28 cellular contexts compared by ENCODE assay signal in the genomic region with DNA sequence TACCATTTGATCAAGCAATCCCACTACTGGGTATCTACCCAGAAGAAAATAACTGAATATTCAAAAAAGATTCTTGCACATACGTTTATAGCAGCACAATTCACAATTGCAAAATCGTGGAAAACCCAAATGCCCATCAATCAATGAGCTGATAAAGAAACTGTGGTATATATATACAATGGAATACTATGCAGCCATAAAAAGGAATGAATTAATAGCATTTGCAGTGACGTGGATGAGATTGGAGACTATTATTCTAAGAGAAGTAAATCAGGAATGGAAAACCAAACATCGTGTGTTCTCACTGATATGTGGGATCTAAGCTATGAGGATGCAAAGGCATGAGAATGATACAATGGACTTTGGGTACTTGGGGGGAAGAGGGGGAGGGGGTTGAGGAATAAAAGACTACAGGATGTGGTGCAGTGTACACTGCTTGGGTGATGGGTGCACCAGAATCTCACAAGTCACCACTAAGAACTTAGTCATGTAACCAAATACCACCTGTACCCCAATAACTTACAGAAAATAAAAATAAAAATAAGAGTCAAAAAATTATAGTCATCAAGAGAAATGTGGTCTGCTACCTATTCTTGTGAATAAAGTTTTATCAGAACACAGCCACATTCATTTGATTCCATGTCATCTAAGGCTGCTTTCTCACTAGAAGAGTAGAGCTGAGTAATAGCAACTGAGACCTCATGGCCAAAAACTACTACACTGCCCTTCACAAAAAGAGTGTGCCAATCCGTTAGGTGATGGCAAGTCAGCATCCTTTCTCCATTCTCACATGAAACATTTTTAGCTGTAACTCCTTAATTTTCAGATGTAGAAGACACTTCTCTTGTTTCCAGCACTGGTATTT.
"Had no signal": no experiment of that assay in that cellular context is flagged by ENCODE, and none has a peak within 500 bp of the region (broad histone marks: within the 10 kb centered on the region; RNA-seq: fewer than 3 reads in every experiment).

No MANE protein-coding gene starts in this region.

- H3K36me3 ChIP-seq: left lung, right atrium auricular region, thyroid gland, transverse colon, vagina had no signal

- H3K4me1 Mint-ChIP-seq: nephron had no signal

- H3K4me1 ChIP-seq: parathyroid adenoma, right atrium auricular region, testis, vagina had no signal

- H3K27me3 Mint-ChIP-seq: naive thymus-derived CD8-positive, alpha-beta T cell; progenitor cell of endocrine pancreas had no signal

- H3K9me3 ChIP-seq: lower lobe of right lung, right atrium auricular region, testis, thyroid gland, transverse colon, upper lobe of left lung, vagina had no signal

- H3K4me3 Mint-ChIP-seq: immature natural killer cell, nephron, neural crest cell had no signal

- H3K27ac Mint-ChIP-seq: immature natural killer cell, nephron, progenitor cell of endocrine pancreas had no signal

- H3K4me3 ChIP-seq: left lung, lower lobe of right lung, right atrium auricular region, skin epidermis, stomach, testis, thyroid gland, transverse colon, upper lobe of left lung, vagina had no signal

- H3K9me3 Mint-ChIP-seq: immature natural killer cell had no signal

- DNase-seq: hippocampal formation; immature natural killer cell; kidney; left colon; left lung; lower lobe of right lung; mammary epithelial cell; mesenchymal stem cell; naive thymus-derived CD8-positive, alpha-beta T cell; nucleus accumbens; stimulated activated CD4-positive, alpha-beta T cell treated with anti-CD3 and anti-CD28 coated beads, Interleukin-12 subunit alpha, Interleukin-12 subunit beta, amount 100 ng/mL, for 4 hours; stimulated activated CD4-positive, alpha-beta T cell treated with anti-CD3 and anti-CD28 coated beads, Interleukin-15, amount 100 ng/mL, for 24 hours; stimulated activated CD4-positive, alpha-beta T cell treated with anti-CD3 and anti-CD28 coated beads, Interleukin-2, amount 100 ng/mL, for 24 hours; stimulated activated CD4-positive, alpha-beta T cell treated with anti-CD3 and anti-CD28 coated beads, Interleukin-4, amount 100 ng/mL, for 1 hour; stimulated activated naive CD4-positive, alpha-beta T cell; stomach; testis; thyroid gland; transverse colon; upper lobe of left lung had no signal

- H3K27me3 ChIP-seq: left lung, right atrium auricular region, stomach, testis, thyroid gland, transverse colon, upper lobe of left lung, vagina had no signal

- H3K27ac ChIP-seq: left lung, lower lobe of right lung, parathyroid adenoma, right atrium auricular region, skin epidermis, stomach, testis, thyroid gland, transverse colon, upper lobe of left lung, vagina had no signal

- ATAC-seq: left colon; left lung; lower lobe of right lung; naive thymus-derived CD8-positive, alpha-beta T cell; sciatic nerve had no signal
